ENCODE assay signal across 8 cellular contexts in genomic region chr6:107460074-107460631, GRCh38. TPM values are rescaled to one million over a fixed set of nuclear protein-coding genes. Genes with fewer than 3 reads are reported as not detected.
DNase-seq lines count a peak whose midpoint lies in the region; ATAC-seq and TF ChIP-seq lines count a peak whose summit lies in the region.

No MANE protein-coding gene starts in this region.

- WGBS in psoas muscle, 3 donors, result 25 to 37% (median 28%) methylated on average over 21 to 22 of the region's 22 CpGs

- intact Hi-C loops in activated CD4-positive, alpha-beta T cell treated with anti-CD3 and anti-CD28 coated beads for 36 hours (cut with DNase I, micrococcal nuclease), result no loop called here
- intact Hi-C loops in psoas muscle (cut with DNase I), result loop anchor here in 1 of 2 donors (2.0 kb wide), 1 partner anchor 33 kb away; no protein-coding TSS in a partner anchor

- CTCF ChIA-PET in activated CD4-positive, alpha-beta T cell treated with anti-CD3 and anti-CD28 coated beads for 36 hours (lab: Charles Lee), result interaction anchor here (1.2 to 2.1 kb wide), 4 partner anchors 29 to 142 kb away, joined by 3 to 7 read pairs (median 4); no protein-coding TSS in a partner anchor

- H3K36me3 ChIP-seq in psoas muscle (ENCODE audit: insufficient read depth in 1 of 2, low read depth in 1 of 2), result no peaks in the 10 kb centered on the region

- peaks cover 2% of the 10 kb centered on the region for H3K36me3 Mint-ChIP-seq in activated CD4-positive, alpha-beta T cell treated with anti-CD3 and anti-CD28 coated beads for 36 hours (ENCODE audit: low read depth)
- H3K36me3 Mint-ChIP-seq in T-helper 2 cell treated with Interferon-gamma antibody and Interleukin-4, amounts not matched to agents 5 μg/mL and 100 μg/mL, for 36 hours (ENCODE audit: low read depth), result peaks cover 4% of the 10 kb centered on the region

- H3K27ac Mint-ChIP-seq in activated CD4-positive, alpha-beta T cell treated with anti-CD3 and anti-CD28 coated beads for 36 hours, result peak overlapping the region; percentile 93
- peak overlapping the region; percentile 96 for H3K27ac Mint-ChIP-seq in T-helper 2 cell treated with Interferon-gamma antibody and Interleukin-4, amounts not matched to agents 5 μg/mL and 100 μg/mL, for 36 hours

- peaks cover 17% of the 10 kb centered on the region for H3K4me1 Mint-ChIP-seq in activated CD4-positive, alpha-beta T cell treated with anti-CD3 and anti-CD28 coated beads for 36 hours
- peaks cover 16% of the 10 kb centered on the region for H3K4me1 Mint-ChIP-seq in T-helper 2 cell treated with Interferon-gamma antibody and Interleukin-4, amounts not matched to agents 5 μg/mL and 100 μg/mL, for 36 hours (ENCODE audit: low read depth)

- no peaks in the 10 kb centered on the region for H3K9me3 Mint-ChIP-seq in activated CD4-positive, alpha-beta T cell treated with anti-CD3 and anti-CD28 coated beads for 36 hours (ENCODE audit: low read depth)
- H3K9me3 Mint-ChIP-seq in T-helper 2 cell treated with Interferon-gamma antibody and Interleukin-4, amounts not matched to agents 5 μg/mL and 100 μg/mL, for 36 hours, result no peaks in the 10 kb centered on the region

- H3K4me1 ChIP-seq in psoas muscle, result peaks cover 5% of the 10 kb centered on the region

- H3K4me3 Mint-ChIP-seq in activated CD4-positive, alpha-beta T cell treated with anti-CD3 and anti-CD28 coated beads for 36 hours, result peak overlapping the region; percentile 82
- H3K4me3 Mint-ChIP-seq in T-helper 2 cell treated with Interferon-gamma antibody and Interleukin-4, amounts not matched to agents 5 μg/mL and 100 μg/mL, for 36 hours, result peak overlapping the region; percentile 89

- H3K27ac ChIP-seq in psoas muscle, result peak overlapping the region; percentile 96

- no peaks in the 10 kb centered on the region for H3K27me3 ChIP-seq in psoas muscle (ENCODE audit: insufficient read depth in 3 of 3, low read length in 2 of 3)

- peak overlapping the region; percentile 82 for H3K4me3 ChIP-seq in fibroblast of the aortic adventitia (ENCODE audit: low read depth, low read length)
- peak overlapping the region; percentile 90 for H3K4me3 ChIP-seq in psoas muscle

- no peaks in the 10 kb centered on the region for H3K9me3 ChIP-seq in psoas muscle

- TF ChIP-seq CTCF in fibroblast of the aortic adventitia (IDR thresholded peaks at IDR 0.05; ENCODE audit: insufficient read depth, low read length) (no peak), psoas muscle (IDR thresholded peaks at IDR 0.05) (no peak)

- no peak for ATAC-seq in activated CD4-positive, alpha-beta T cell treated with anti-CD3 and anti-CD28 coated beads for 36 hours
- ATAC-seq in psoas muscle (no peak), GM19463 (IDR thresholded peaks at IDR 0.05; ENCODE audit: unreplicated experiment) (no peak), GM18511 (IDR thresholded peaks at IDR 0.05; ENCODE audit: unreplicated experiment) (no peak)

- POLR2A ChIA-PET in activated CD4-positive, alpha-beta T cell treated with anti-CD3 and anti-CD28 coated beads for 36 hours (lab: Charles Lee), result interaction anchor here (0.6 to 1.6 kb wide), 5 partner anchors 24 to 483 kb away, joined by 4 to 8 read pairs (median 4); no protein-coding TSS in a partner anchor

- no peak for DNase-seq in activated CD4-positive, alpha-beta T cell treated with anti-CD3 and anti-CD28 coated beads for 36 hours
- no peak for DNase-seq in activated CD4-positive, alpha-beta T cell treated with anti-CD3 and anti-CD28 coated beads for 1 hour
- DNase-seq in T-helper 2 cell treated with Interferon-gamma antibody and Interleukin-4, amounts not matched to agents 5 μg/mL and 100 μg/mL, for 36 hours (ENCODE audit: low spot score), result no peak
- peak; percentile 23 for DNase-seq in fibroblast of the aortic adventitia (ENCODE audit: low read depth)
- no peak for DNase-seq in psoas muscle
- DNase-seq in H4 (ENCODE audit: low spot score), result no peak

- H3K27me3 Mint-ChIP-seq in activated CD4-positive, alpha-beta T cell treated with anti-CD3 and anti-CD28 coated beads for 36 hours, result no peaks in the 10 kb centered on the region
- peaks cover 2% of the 10 kb centered on the region for H3K27me3 Mint-ChIP-seq in T-helper 2 cell treated with Interferon-gamma antibody and Interleukin-4, amounts not matched to agents 5 μg/mL and 100 μg/mL, for 36 hours (ENCODE audit: low read depth)

RNA-seq across cellular contexts. Expression of gene PDSS2, which starts 0.8 kb away (rescaled TPM):
- 10 to 100 TPM; 11.4 to 11.7 TPM for total RNA-seq in activated CD4-positive, alpha-beta T cell treated with anti-CD3 and anti-CD28 coated beads for 36 hours
- total RNA-seq in fibroblast of the aortic adventitia (ENCODE audit: low replicate concordance) (10.1 and 14.4 TPM in 2 replicates), psoas muscle (10 to 100 TPM in 2 of 4 donors, 1 to 10 TPM in 2; 7.6 to 10.4 (median 9.8) TPM)
- 10 to 100 TPM in 1 of 3 donors, 1 to 10 TPM in 2; 4.7 to 16.7 (median 8.6) TPM for polyA plus RNA-seq in psoas muscle
- 5.4 and 11.1 TPM in 2 replicates for total RNA-seq in H4 (2014; rRNA removed; shearing (Covaris generic))

RNA-seq across cellular contexts. Expression of gene SOBP, which starts 29.8 kb away (rescaled TPM):
- total RNA-seq in activated CD4-positive, alpha-beta T cell treated with anti-CD3 and anti-CD28 coated beads for 36 hours, result under 1 TPM; 0.23 to 0.49 TPM
- total RNA-seq in fibroblast of the aortic adventitia (ENCODE audit: low replicate concordance), result 7.4 and 7.9 TPM in 2 replicates
- total RNA-seq in psoas muscle, result 10 to 100 TPM; 14.8 to 27.6 (median 23.2) TPM
- 10 to 100 TPM in 1 of 3 donors, 1 to 10 TPM in 2; 5.7 to 24.4 (median 8.9) TPM for polyA plus RNA-seq in psoas muscle
- total RNA-seq in H4 (2014; rRNA removed; shearing (Covaris generic)), result 1.5 and 2.9 TPM in 2 replicates
